8 cellular contexts compared by ENCODE assay signal in the genomic region with DNA sequence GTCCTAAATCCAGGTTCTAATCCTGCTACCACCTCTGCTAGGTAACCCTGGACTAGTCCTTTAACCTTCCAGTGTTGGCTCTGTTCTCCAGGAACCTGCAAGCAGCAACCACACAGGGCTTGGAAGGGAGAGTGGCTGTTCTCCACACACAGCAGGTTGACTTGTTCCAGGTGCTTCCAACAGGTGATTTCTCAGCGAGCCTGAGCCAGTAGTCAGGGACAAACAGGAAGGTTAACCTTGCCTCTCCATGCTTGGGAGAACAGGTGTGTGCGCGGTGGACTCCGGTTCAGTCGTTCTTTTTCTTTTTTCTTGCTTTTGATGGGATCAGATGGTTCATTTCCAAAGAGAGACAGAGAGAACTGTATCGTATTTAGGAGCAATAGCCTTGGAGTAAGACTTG. TPM values are rescaled to one million over a fixed set of nuclear protein-coding genes. Genes with fewer than 3 reads are reported as not detected.
DNase-seq lines count a peak whose midpoint lies in the region; ATAC-seq and TF ChIP-seq lines count a peak whose summit lies in the region.

No MANE protein-coding gene starts in this region.

- H3K27ac Mint-ChIP-seq in activated CD4-positive, alpha-beta T cell treated with anti-CD3 and anti-CD28 coated beads, Interleukin-2, amount 10 ng/mL, durations not matched to agents 24 days and 14 days: no peak overlapping the region
- no peak overlapping the region for H3K27ac Mint-ChIP-seq in stimulated activated naive CD8-positive, alpha-beta T cell treated with anti-CD3 and anti-CD28 coated beads, Interleukin-15, amount 100 ng/mL, for 72 hours

- H3K4me3 Mint-ChIP-seq in activated CD4-positive, alpha-beta T cell treated with anti-CD3 and anti-CD28 coated beads, Interleukin-2, amount 10 ng/mL, durations not matched to agents 24 days and 14 days: peak overlapping the region; percentile 38
- H3K4me3 Mint-ChIP-seq in stimulated activated naive CD8-positive, alpha-beta T cell treated with anti-CD3 and anti-CD28 coated beads, Interleukin-15, amount 100 ng/mL, for 72 hours: peak overlapping the region; percentile 70 to 91

- intact Hi-C loops in activated CD4-positive, alpha-beta T cell treated with anti-CD3 and anti-CD28 coated beads, Interleukin-2, amount 10 ng/mL, durations not matched to agents 24 days and 14 days (cut with micrococcal nuclease): no loop called here

- TF ChIP-seq CTCF in WERI-Rb-1 (IDR thresholded peaks at IDR 0.05; ENCODE audit: low read depth, low read length) (no peak), hepatocyte (IDR thresholded peaks at IDR 0.05; ENCODE audit: poor library complexity) (no peak)

- no peak for ATAC-seq in stimulated activated naive CD8-positive, alpha-beta T cell treated with anti-CD3 and anti-CD28 coated beads, Interleukin-15, amount 100 ng/mL, for 72 hours
- no peak for ATAC-seq in HG03520 (IDR thresholded peaks at IDR 0.05; ENCODE audit: unreplicated experiment)
- ATAC-seq in GM19324 (IDR thresholded peaks at IDR 0.05; ENCODE audit: low FRiP score, unreplicated experiment): no peak

- peaks cover 6% of the 10 kb centered on the region for H4K20me1 ChIP-seq in hepatocyte (ENCODE audit: insufficient read depth, poor library complexity, severe bottlenecking)

- no peaks in the 10 kb centered on the region for H3K36me3 Mint-ChIP-seq in activated CD4-positive, alpha-beta T cell treated with anti-CD3 and anti-CD28 coated beads, Interleukin-2, amount 10 ng/mL, durations not matched to agents 24 days and 14 days (ENCODE audit: low read depth)

- H3K9me3 Mint-ChIP-seq in activated CD4-positive, alpha-beta T cell treated with anti-CD3 and anti-CD28 coated beads, Interleukin-2, amount 10 ng/mL, durations not matched to agents 24 days and 14 days: no peaks in the 10 kb centered on the region
- H3K9me3 Mint-ChIP-seq in stimulated activated naive CD8-positive, alpha-beta T cell treated with anti-CD3 and anti-CD28 coated beads, Interleukin-15, amount 100 ng/mL, for 72 hours: no peaks in the 10 kb centered on the region

- WGBS in hepatocyte (ENCODE audit: low lambda C conversion rate, missing lambda C conversion rate): 21% methylated on average over 6 of the region's 6 CpGs

- peaks cover 9% of the 10 kb centered on the region for H3K4me1 ChIP-seq in hepatocyte (ENCODE audit: insufficient read depth)

- H3K27ac ChIP-seq in WERI-Rb-1 (no peak overlapping the region), hepatocyte (peak overlapping the region; percentile 94)

- H3K4me3 ChIP-seq in WERI-Rb-1 (ENCODE audit: low read depth, low read length) (peak overlapping the region; percentile 84), hepatocyte (no peak overlapping the region)

- H3K36me3 ChIP-seq in WERI-Rb-1: no peaks in the 10 kb centered on the region
- H3K36me3 ChIP-seq in hepatocyte (replicated peaks; ENCODE audit: insufficient read depth, low read depth): no peaks in the 10 kb centered on the region

- H3K79me2 ChIP-seq in hepatocyte: peaks cover 38% of the 10 kb centered on the region

- no peaks in the 10 kb centered on the region for H3K27me3 ChIP-seq in WERI-Rb-1 (ENCODE audit: insufficient read depth, low read depth, severe bottlenecking)
- no peaks in the 10 kb centered on the region for H3K27me3 ChIP-seq in hepatocyte

- H3K27me3 Mint-ChIP-seq in activated CD4-positive, alpha-beta T cell treated with anti-CD3 and anti-CD28 coated beads, Interleukin-2, amount 10 ng/mL, durations not matched to agents 24 days and 14 days: peaks cover 63% of the 10 kb centered on the region
- H3K27me3 Mint-ChIP-seq in stimulated activated naive CD8-positive, alpha-beta T cell treated with anti-CD3 and anti-CD28 coated beads, Interleukin-15, amount 100 ng/mL, for 72 hours: peaks cover 46% of the 10 kb centered on the region

- H3K9me2 ChIP-seq in hepatocyte (replicated peaks; ENCODE audit: insufficient read depth): no peaks in the 10 kb centered on the region

- peak overlapping the region; percentile 85 for H2AFZ ChIP-seq in hepatocyte

- H3K9me3 ChIP-seq in WERI-Rb-1 (ENCODE audit: severe bottlenecking) (no peaks in the 10 kb centered on the region), hepatocyte (ENCODE audit: low read depth) (no peaks in the 10 kb centered on the region)

- H3K4me2 ChIP-seq in hepatocyte: peak overlapping the region; percentile 90

- DNase-seq in activated CD4-positive, alpha-beta T cell treated with anti-CD3 and anti-CD28 coated beads, Interleukin-2, amount 10 ng/mL, durations not matched to agents 24 days and 14 days: no peak
- DNase-seq in activated CD4-positive, alpha-beta T cell treated with anti-CD3 and anti-CD28 coated beads for 4 hours: no peak
- DNase-seq in WERI-Rb-1: no peak
- peak; percentile 23 for DNase-seq in hepatocyte (ENCODE audit: low spot score)
- no peak for DNase-seq in stimulated activated naive CD8-positive, alpha-beta T cell treated with anti-CD3 and anti-CD28 coated beads, Interleukin-15, amount 100 ng/mL, for 72 hours
- no peak for DNase-seq in KG1 (lab: John Stamatoyannopoulos, UW)

- H3K4me1 Mint-ChIP-seq in activated CD4-positive, alpha-beta T cell treated with anti-CD3 and anti-CD28 coated beads, Interleukin-2, amount 10 ng/mL, durations not matched to agents 24 days and 14 days: peaks cover 8% of the 10 kb centered on the region
- H3K4me1 Mint-ChIP-seq in stimulated activated naive CD8-positive, alpha-beta T cell treated with anti-CD3 and anti-CD28 coated beads, Interleukin-15, amount 100 ng/mL, for 72 hours: peaks cover 23% of the 10 kb centered on the region

RNA-seq across cellular contexts. Expression of a gene that starts 0.8 kb away (rescaled TPM):
- 0.14 and 0.23 TPM in 2 replicates for total RNA-seq in activated CD4-positive, alpha-beta T cell treated with anti-CD3 and anti-CD28 coated beads, Interleukin-2, amount 10 ng/mL, durations not matched to agents 24 days and 14 days
- 35.1 and 39.7 TPM in 2 replicates for total RNA-seq in hepatocyte
- 16.7 and 23.8 TPM in 2 replicates for polyA plus RNA-seq in hepatocyte

Comparison
In these comparisons a context has a peak if more than half of its experiments do, and no peak if none do; other contexts are left out.
1. RNA of a gene that starts 0.8 kb away (total RNA-seq): 35.1 to 39.7 TPM in hepatocyte; 0.14 to 0.23 TPM in activated CD4-positive, alpha-beta T cell treated with anti-CD3 and anti-CD28 coated beads, Interleukin-2, amount 10 ng/mL, durations not matched to agents 24 days and 14 days; every median in the first group is over 10 times any median in the second.